In genomic region chr18:10927290-10927979, GRCh38 we compare ENCODE assay signal across 11 cellular contexts.
DNase-seq lines count a peak whose midpoint lies in the region; ATAC-seq and TF ChIP-seq lines count a peak whose summit lies in the region.
"Had no signal": no experiment of that assay in that cellular context is flagged by ENCODE, and none has a peak within 500 bp of the region (broad histone marks: within the 10 kb centered on the region; RNA-seq: fewer than 3 reads in every experiment).

No MANE protein-coding gene starts in this region.

- H3K27me3 Mint-ChIP-seq in mesothelial cell of epicardium (ENCODE audit: low read depth) = no peaks in the 10 kb centered on the region
- no peaks in the 10 kb centered on the region for H3K27me3 Mint-ChIP-seq in activated CD8-positive, alpha-beta T cell treated with anti-CD3 and anti-CD28 coated beads, Interleukin-2, amount 10 ng/mL, durations not matched to agents 7 days and 5 days (ENCODE audit: low read depth)

- no peak for ATAC-seq in GM18519 (IDR thresholded peaks at IDR 0.05; ENCODE audit: low FRiP score, unreplicated experiment)
- no peak for ATAC-seq in activated CD8-positive, alpha-beta T cell treated with anti-CD3 and anti-CD28 coated beads, Interleukin-2, amount 10 ng/mL, durations not matched to agents 7 days and 5 days
- ATAC-seq: activated CD8-positive, alpha-beta memory T cell treated with anti-CD3 and anti-CD28 coated beads, Interleukin-2, amount 10 ng/mL, durations not matched to agents 7 days and 5 days had no signal

- POLR2A ChIA-PET in activated CD8-positive, alpha-beta T cell treated with anti-CD3 and anti-CD28 coated beads, Interleukin-2, amount 10 ng/mL, durations not matched to agents 7 days and 5 days (lab: Charles Lee) = no interaction called here

- no peaks in the 10 kb centered on the region for H3K79me2 ChIP-seq in KMS-11 (ENCODE audit: insufficient read depth, low read depth)

- H3K4me3 Mint-ChIP-seq in mesothelial cell of epicardium = no peak overlapping the region
- no peak overlapping the region for H3K4me3 Mint-ChIP-seq in activated CD8-positive, alpha-beta T cell treated with anti-CD3 and anti-CD28 coated beads, Interleukin-2, amount 10 ng/mL, durations not matched to agents 7 days and 5 days
- H3K4me3 Mint-ChIP-seq: activated CD8-positive, alpha-beta memory T cell treated with anti-CD3 and anti-CD28 coated beads, Interleukin-2, amount 10 ng/mL, durations not matched to agents 7 days and 5 days had no signal

- H3K4me3 ChIP-seq in KMS-11 (IDR thresholded peaks at IDR 0.05; ENCODE audit: insufficient read depth, low read depth, low read length) (no peak overlapping the region), vagina (no peak overlapping the region)
- H3K4me3 ChIP-seq: cardiac muscle cell, skin epidermis had no signal

- H3K27ac Mint-ChIP-seq in mesothelial cell of epicardium = peak overlapping the region; percentile 94
- H3K27ac Mint-ChIP-seq in activated CD8-positive, alpha-beta T cell treated with anti-CD3 and anti-CD28 coated beads, Interleukin-2, amount 10 ng/mL, durations not matched to agents 7 days and 5 days = no peak overlapping the region
- H3K27ac Mint-ChIP-seq: activated CD8-positive, alpha-beta memory T cell treated with anti-CD3 and anti-CD28 coated beads, Interleukin-2, amount 10 ng/mL, durations not matched to agents 7 days and 5 days had no signal

- H3K36me3 ChIP-seq in KMS-11 (ENCODE audit: insufficient read depth) (no peaks in the 10 kb centered on the region), vagina (no peaks in the 10 kb centered on the region)
- H3K36me3 ChIP-seq: cardiac muscle cell had no signal

- H2AFZ ChIP-seq in KMS-11 (ENCODE audit: low read depth) = peak overlapping the region; percentile 24; the same call in 1 of the 2 replicates

- H3K27ac ChIP-seq in KMS-11 (peak overlapping the region; percentile 74), vagina (peak overlapping the region; percentile 70)
- H3K27ac ChIP-seq: cardiac muscle cell had no signal

- no peaks in the 10 kb centered on the region for H3K9me3 ChIP-seq in vagina

- H3K4me1 Mint-ChIP-seq in mesothelial cell of epicardium = peaks cover 56% of the 10 kb centered on the region
- H3K4me1 Mint-ChIP-seq in activated CD8-positive, alpha-beta T cell treated with anti-CD3 and anti-CD28 coated beads, Interleukin-2, amount 10 ng/mL, durations not matched to agents 7 days and 5 days (ENCODE audit: low read depth) = no peaks in the 10 kb centered on the region
- H3K4me1 Mint-ChIP-seq: activated CD8-positive, alpha-beta memory T cell treated with anti-CD3 and anti-CD28 coated beads, Interleukin-2, amount 10 ng/mL, durations not matched to agents 7 days and 5 days had no signal

- TF ChIP-seq POLR2A in vagina (IDR thresholded peaks at IDR 0.05) = no peak

- H3K9ac ChIP-seq in KMS-11 = peak overlapping the region; percentile 31; the same call in 1 of the 2 replicates

- CTCF ChIA-PET in activated CD8-positive, alpha-beta T cell treated with anti-CD3 and anti-CD28 coated beads, Interleukin-2, amount 10 ng/mL, durations not matched to agents 7 days and 5 days (lab: Charles Lee) = no interaction called here

- peak; percentile 74 for DNase-seq in dedifferentiated amniotic fluid mesenchymal stem cell (ENCODE audit: extremely low spot score)
- no peak for DNase-seq in mesothelial cell of epicardium (ENCODE audit: low spot score in 2 of 2, unreplicated experiment in 2 of 2)
- no peak for DNase-seq in vagina (ENCODE audit: extremely low spot score in 2 of 2)
- no peak for DNase-seq in pons (ENCODE audit: low spot score)
- no peak for DNase-seq in activated CD8-positive, alpha-beta T cell treated with anti-CD3 and anti-CD28 coated beads, Interleukin-2, amount 10 ng/mL, durations not matched to agents 7 days and 5 days
- DNase-seq: activated CD8-positive, alpha-beta memory T cell treated with anti-CD3 and anti-CD28 coated beads, Interleukin-2, amount 10 ng/mL, durations not matched to agents 7 days and 5 days; NCI-H1694 treated with DMSO at 0.1 percent for 48 hours had no signal

- intact Hi-C loops in vagina (cut with DNase I) = no loop called here

- no peaks in the 10 kb centered on the region for H4K20me1 ChIP-seq in KMS-11 (ENCODE audit: insufficient read depth)

- no peaks in the 10 kb centered on the region for H3K36me3 Mint-ChIP-seq in mesothelial cell of epicardium
- no peaks in the 10 kb centered on the region for H3K36me3 Mint-ChIP-seq in activated CD8-positive, alpha-beta T cell treated with anti-CD3 and anti-CD28 coated beads, Interleukin-2, amount 10 ng/mL, durations not matched to agents 7 days and 5 days (ENCODE audit: low read depth)
- H3K36me3 Mint-ChIP-seq: activated CD8-positive, alpha-beta memory T cell treated with anti-CD3 and anti-CD28 coated beads, Interleukin-2, amount 10 ng/mL, durations not matched to agents 7 days and 5 days had no signal

- H3K9me3 Mint-ChIP-seq in mesothelial cell of epicardium = no peaks in the 10 kb centered on the region
- H3K9me3 Mint-ChIP-seq in activated CD8-positive, alpha-beta T cell treated with anti-CD3 and anti-CD28 coated beads, Interleukin-2, amount 10 ng/mL, durations not matched to agents 7 days and 5 days (ENCODE audit: insufficient read depth) = no peaks in the 10 kb centered on the region

- H3K4me1 ChIP-seq in KMS-11 (ENCODE audit: low read depth, poor library complexity, severe bottlenecking) (peaks cover 50% of the 10 kb centered on the region), vagina (peaks cover 13% of the 10 kb centered on the region)

- TF ChIP-seq CTCF in KMS-11 (conservative IDR thresholded peaks at IDR 0.05; ENCODE audit: low read depth, low read length) = no peak
- no peak for TF ChIP-seq CTCF in mesothelial cell of epicardium (IDR thresholded peaks at IDR 0.05; ENCODE audit: unreplicated experiment)
- no peak for TF ChIP-seq CTCF in vagina (IDR thresholded peaks at IDR 0.05)

- peak overlapping the region; percentile 67 for H3K4me2 ChIP-seq in KMS-11

- no peaks in the 10 kb centered on the region for H3K27me3 ChIP-seq in KMS-11 (ENCODE audit: insufficient read depth, low read depth)
- H3K27me3 ChIP-seq in vagina = no peaks in the 10 kb centered on the region
- H3K27me3 ChIP-seq: cardiac muscle cell had no signal
